16 cellular contexts compared by ENCODE assay signal in genomic region chr19:47506459-47506858, GRCh38. TPM values are rescaled to one million over a fixed set of nuclear protein-coding genes. Genes with fewer than 3 reads are reported as not detected.
DNase-seq lines count a peak whose midpoint lies in the region; ATAC-seq and TF ChIP-seq lines count a peak whose summit lies in the region.
"Had no signal": no experiment of that assay in that cellular context is flagged by ENCODE, and none has a peak within 500 bp of the region (broad histone marks: within the 10 kb centered on the region; RNA-seq: fewer than 3 reads in every experiment).

No MANE protein-coding gene starts in this region.

- peak overlapping the region; percentile 37 for H3K27ac Mint-ChIP-seq in activated CD4-positive, alpha-beta T cell treated with anti-CD3 and anti-CD28 coated beads for 36 hours
- no peak overlapping the region for H3K27ac Mint-ChIP-seq in neural progenitor cell
- H3K27ac Mint-ChIP-seq: memory B cell; stimulated activated naive B cell treated with anti-CD40 and anti-IgM and Interleukin-4, amounts not matched to agents 10 μg/mL and 1 μg/mL and 100 μg/mL, for 72 hours had no signal

- H3K9me2 ChIP-seq in neural cell (ENCODE audit: insufficient read depth, low read length) = no peaks in the 10 kb centered on the region

- H3K9me3 Mint-ChIP-seq in activated CD4-positive, alpha-beta T cell treated with anti-CD3 and anti-CD28 coated beads for 36 hours (ENCODE audit: low read depth) = no peaks in the 10 kb centered on the region
- H3K9me3 Mint-ChIP-seq in neural progenitor cell = no peaks in the 10 kb centered on the region
- H3K9me3 Mint-ChIP-seq: memory B cell; stimulated activated naive B cell treated with anti-CD40 and anti-IgM and Interleukin-4, amounts not matched to agents 10 μg/mL and 1 μg/mL and 100 μg/mL, for 72 hours had no signal

- intact Hi-C loops in activated CD4-positive, alpha-beta T cell treated with anti-CD3 and anti-CD28 coated beads for 36 hours (cut with DNase I, micrococcal nuclease) = no loop called here
- intact Hi-C loops in heart right ventricle (cut with DNase I) = loop anchor here in 1 of 10 donors (10.0 kb wide), 1 partner anchor 72 kb away; no protein-coding TSS in a partner anchor

- TF ChIP-seq EP300 in neural cell (conservative IDR thresholded peaks at IDR 0.05; ENCODE audit: poor library complexity, severe bottlenecking) = no peak

- H3K79me2 ChIP-seq in neural cell (replicated peaks; ENCODE audit: insufficient read depth, low read length) (peaks cover 26% of the 10 kb centered on the region), neural progenitor cell (ENCODE audit: low read depth) (peaks cover 54% of the 10 kb centered on the region)

- WGBS in heart right ventricle, 2 donors = 62 to 66% methylated on average over 8 of the region's 8 CpGs

- no peak for DNase-seq in activated CD4-positive, alpha-beta T cell treated with anti-CD3 and anti-CD28 coated beads for 36 hours
- no peak for DNase-seq in activated CD4-positive, alpha-beta T cell treated with anti-CD3 and anti-CD28 coated beads, Interleukin-2, amount 50 U/mL, for 4 hours
- DNase-seq in heart right ventricle = no peak
- no peak for DNase-seq in NCI-H69 (lab: John Stamatoyannopoulos, UW)
- no peak for DNase-seq in neural progenitor cell (ENCODE audit: low spot score)
- no peak for DNase-seq in activated CD4-positive, alpha-beta T cell treated with anti-CD3 and anti-CD28 coated beads for 4 hours
- DNase-seq: activated CD4-positive, alpha-beta T cell treated with anti-CD3 and anti-CD28 coated beads for 48 hours; activated effector memory CD4-positive, alpha-beta T cell treated with Interleukin-2 at 50 U/mL for 16 hours; GM23248; MM.1S; NCI-H1930; stimulated activated naive B cell treated with anti-CD40 and anti-IgM and Interleukin-4, amounts not matched to agents 10 μg/mL and 1 μg/mL and 100 μg/mL, for 72 hours; SW 1271 had no signal

- H2AFZ ChIP-seq in neural cell (ENCODE audit: low read depth, low read length) = no peak overlapping the region
- no peak overlapping the region for H2AFZ ChIP-seq in neural progenitor cell (replicated peaks)
- H2AFZ ChIP-seq: GM23248 had no signal

- no peaks in the 10 kb centered on the region for H3K27me3 Mint-ChIP-seq in activated CD4-positive, alpha-beta T cell treated with anti-CD3 and anti-CD28 coated beads for 36 hours
- peaks cover 8% of the 10 kb centered on the region for H3K27me3 Mint-ChIP-seq in neural progenitor cell (ENCODE audit: insufficient read depth, low read depth)
- H3K27me3 Mint-ChIP-seq: memory B cell; stimulated activated naive B cell treated with anti-CD40 and anti-IgM and Interleukin-4, amounts not matched to agents 10 μg/mL and 1 μg/mL and 100 μg/mL, for 72 hours had no signal

- H4K20me1 ChIP-seq in neural cell (ENCODE audit: insufficient read depth) = no peaks in the 10 kb centered on the region
- peaks cover 35% of the 10 kb centered on the region for H4K20me1 ChIP-seq in neural progenitor cell (ENCODE audit: low read depth)

- no peaks in the 10 kb centered on the region for H3K27me3 ChIP-seq in heart right ventricle
- no peaks in the 10 kb centered on the region for H3K27me3 ChIP-seq in neural cell (ENCODE audit: insufficient read depth, low read depth, low read length)
- H3K27me3 ChIP-seq in neural progenitor cell = no peaks in the 10 kb centered on the region

- POLR2A ChIA-PET in activated CD4-positive, alpha-beta T cell treated with anti-CD3 and anti-CD28 coated beads for 36 hours (lab: Charles Lee) = no interaction called here

- H3K4me3 ChIP-seq in heart right ventricle (no peak overlapping the region), neural cell (ENCODE audit: low read length) (peak overlapping the region; percentile 56), neural progenitor cell (no peak overlapping the region)
- H3K4me3 ChIP-seq: GM23248 had no signal

- TF ChIP-seq CTCF in heart right ventricle (IDR thresholded peaks at IDR 0.05) (no peak), neural cell (IDR thresholded peaks at IDR 0.05; ENCODE audit: poor library complexity, severe bottlenecking) (no peak), neural progenitor cell (IDR thresholded peaks at IDR 0.05) (no peak)

- H3K27ac ChIP-seq in heart right ventricle (peak overlapping the region in 9 of 10 donors; percentile 21 to 96 (median 80)), neural cell (ENCODE audit: low read length) (peak overlapping the region; percentile 85), temporal lobe (ENCODE audit: low read depth, low read length) (peak overlapping the region; percentile 48), neural progenitor cell (no peak overlapping the region)
- H3K27ac ChIP-seq: GM23248 had no signal

- H3K36me3 ChIP-seq in heart right ventricle (peaks cover 0 to 53% (median 16%) of the 10 kb centered on the region in 9 donors), neural cell (ENCODE audit: insufficient read depth, low read length) (no peaks in the 10 kb centered on the region), neural progenitor cell (no peaks in the 10 kb centered on the region)

- no peak for ATAC-seq in activated CD4-positive, alpha-beta T cell treated with anti-CD3 and anti-CD28 coated beads for 36 hours
- ATAC-seq in heart right ventricle = peak; percentile 6 to 69 (median 48)
- ATAC-seq: stimulated activated naive B cell treated with anti-CD40 and anti-IgM and Interleukin-4, amounts not matched to agents 10 μg/mL and 1 μg/mL and 100 μg/mL, for 72 hours had no signal

- H3K4me1 Mint-ChIP-seq in activated CD4-positive, alpha-beta T cell treated with anti-CD3 and anti-CD28 coated beads for 36 hours = peaks cover 19% of the 10 kb centered on the region
- peaks cover 7% of the 10 kb centered on the region for H3K4me1 Mint-ChIP-seq in neural progenitor cell

- CTCF ChIA-PET in activated CD4-positive, alpha-beta T cell treated with anti-CD3 and anti-CD28 coated beads for 36 hours (lab: Charles Lee) = interaction anchor here (1.7 kb wide), 1 partner anchor 22 kb away, joined by 5 read pairs; the partner anchor contains the start of gene KPTN

- H3K9ac ChIP-seq in neural cell (ENCODE audit: low read length) (peak overlapping the region; percentile 65), neural progenitor cell (no peak overlapping the region)
- H3K9ac ChIP-seq: GM23248 had no signal

- peaks cover 7% of the 10 kb centered on the region for H3K36me3 Mint-ChIP-seq in activated CD4-positive, alpha-beta T cell treated with anti-CD3 and anti-CD28 coated beads for 36 hours (ENCODE audit: low read depth)
- H3K36me3 Mint-ChIP-seq in neural progenitor cell = peaks cover 2% of the 10 kb centered on the region

- H3K9me3 ChIP-seq in heart right ventricle (no peaks in the 10 kb centered on the region), neural cell (ENCODE audit: low read length) (no peaks in the 10 kb centered on the region), neural progenitor cell (ENCODE audit: low read depth) (no peaks in the 10 kb centered on the region)

- H3K4me2 ChIP-seq in neural cell (ENCODE audit: low read length) (no peak overlapping the region), neural progenitor cell (no peak overlapping the region)

- H3K4me3 Mint-ChIP-seq in activated CD4-positive, alpha-beta T cell treated with anti-CD3 and anti-CD28 coated beads for 36 hours = no peak overlapping the region
- no peak overlapping the region for H3K4me3 Mint-ChIP-seq in neural progenitor cell
- H3K4me3 Mint-ChIP-seq: memory B cell; stimulated activated naive B cell treated with anti-CD40 and anti-IgM and Interleukin-4, amounts not matched to agents 10 μg/mL and 1 μg/mL and 100 μg/mL, for 72 hours had no signal

- no peak for TF ChIP-seq RAD21 in neural cell (conservative IDR thresholded peaks at IDR 0.05)

- H3K4me1 ChIP-seq in heart right ventricle (peaks cover 24 to 71% (median 58%) of the 10 kb centered on the region in 9 donors), neural progenitor cell (peaks cover 10% of the 10 kb centered on the region)

- H3F3A ChIP-seq in neural cell (ENCODE audit: insufficient read depth, low read length, poor library complexity, severe bottlenecking) = no peaks in the 10 kb centered on the region
- H3F3A ChIP-seq in neural progenitor cell (ENCODE audit: low read depth) = peaks cover 6% of the 10 kb centered on the region

TF ChIP-seq in neural cell, 6 proteins besides CTCF, POLR2A, EP300 and RAD21 (continues in another document):
- TF ChIP-seq POLR2AphosphoS5 (IDR thresholded peaks at IDR 0.05) (no peak), SMC3 (conservative IDR thresholded peaks at IDR 0.05; ENCODE audit: poor library complexity) (no peak), TAF1 (IDR thresholded peaks at IDR 0.05; ENCODE audit: low read depth) (no peak), MXI1 (conservative IDR thresholded peaks at IDR 0.05; ENCODE audit: poor library complexity, severe bottlenecking) (no peak)

RNA-seq across cellular contexts. Expression of gene NAPA, which starts 8.4 kb away (rescaled TPM):
- total RNA-seq in activated CD4-positive, alpha-beta T cell treated with anti-CD3 and anti-CD28 coated beads for 36 hours = 10 to 100 TPM; 54.2 to 68.8 TPM
- total RNA-seq in heart right ventricle (100 to 1,000 TPM; 115 to 183 (median 121) TPM), temporal lobe (34.4 TPM), neural progenitor cell (ENCODE audit: low replicate concordance) (30.2 and 44.9 TPM in 2 replicates)
- polyA plus RNA-seq in heart right ventricle (100 to 1,000 TPM; 133 to 135 TPM), neural cell (94.5 and 100 TPM in 2 replicates)
- 59.5 and 63.5 TPM in 2 replicates for polyA minus RNA-seq in neural cell

RNA-seq across cellular contexts. Expression of gene KPTN, which starts 22.4 kb away (rescaled TPM):
- total RNA-seq in activated CD4-positive, alpha-beta T cell treated with anti-CD3 and anti-CD28 coated beads for 36 hours = 10 to 100 TPM in 1 of 2 experiments, 1 to 10 TPM in 1; 9.7 to 10.5 TPM
- total RNA-seq in heart right ventricle (10 to 100 TPM in 3 of 10 donors, 1 to 10 TPM in 7; 4.0 to 11.8 (median 8.1) TPM), temporal lobe (5.7 TPM), neural progenitor cell (ENCODE audit: low replicate concordance) (17.8 and 18.1 TPM in 2 replicates)
- polyA plus RNA-seq in heart right ventricle (10 to 100 TPM; 11.1 to 35.6 TPM), neural cell (23.8 and 30.8 TPM in 2 replicates)
- polyA minus RNA-seq in neural cell = 10.5 and 11.0 TPM in 2 replicates

RNA-seq across cellular contexts. Expression of gene SLC8A2, which starts 34.8 kb away (rescaled TPM):
- under 1 TPM; 0.11 to 0.23 TPM for total RNA-seq in activated CD4-positive, alpha-beta T cell treated with anti-CD3 and anti-CD28 coated beads for 36 hours
- total RNA-seq in heart right ventricle = under 1 TPM in 7 of 10 donors, not detected in 3; 0.11 to 0.64 (median 0.15) TPM
- polyA plus RNA-seq in heart right ventricle = under 1 TPM; 0.03 to 0.22 TPM
- 14.1 and 18.3 TPM in 2 replicates for polyA plus RNA-seq in neural cell
- 35.7 and 51.1 TPM in 2 replicates for polyA minus RNA-seq in neural cell
- total RNA-seq in temporal lobe = 37.4 TPM
- 14.5 and 17.6 TPM in 2 replicates for total RNA-seq in neural progenitor cell (ENCODE audit: low replicate concordance)
- total RNA-seq: GM23248 had no signal
- polyA plus RNA-seq: GM23248 had no signal
